Comparison of ENCODE assay signal across 10 cellular contexts in genomic region chr14:103880986-103881926, GRCh38. TPM values are rescaled to one million over a fixed set of nuclear protein-coding genes. Genes with fewer than 3 reads are reported as not detected.
A peak's percentile ranks its signal among the peaks of the same experiment; 100 is the strongest.
DNase-seq lines count a peak whose midpoint lies in the region; ATAC-seq, FAIRE-seq and TF ChIP-seq lines count a peak whose summit lies in the region.
"Had no signal": no experiment of that assay in that cellular context is flagged by ENCODE, and none has a peak within 500 bp of the region (broad histone marks: within the 10 kb centered on the region; RNA-seq: fewer than 3 reads in every experiment).

No MANE protein-coding gene starts in this region.

- no peaks in the 10 kb centered on the region for H3K79me1 ChIP-seq in H1 (ENCODE audit: low read depth, low read length)

- H2BK120ac ChIP-seq in H1 (replicated peaks; ENCODE audit: low read depth, low read length) = no peak overlapping the region

- DNase-seq in PC-3 = no peak
- no peak for DNase-seq in H1 (ENCODE audit: low read depth in 1 of 2, low spot score in 2 of 2)
- DNase-seq in mesenteric fat pad (ENCODE audit: low spot score) = peak; percentile 90
- peak; percentile 83 for DNase-seq in stomach
- no peak for DNase-seq in A673 (ENCODE audit: low spot score)
- DNase-seq in germinal center (ENCODE audit: low spot score) = no peak
- DNase-seq: NCI-H446 treated with DMSO at 0.1 percent for 48 hours; stimulated activated CD4-positive, alpha-beta T cell treated with anti-CD3 and anti-CD28 coated beads, Interleukin-2, amount 100 ng/mL, for 48 hours had no signal

- H3K27ac ChIP-seq in PC-3 (ENCODE audit: low read length) (no peak overlapping the region), H1 (ENCODE audit: low read depth, low read length) (no peak overlapping the region), stomach (peak overlapping the region; percentile 85 to 97 (median 91)), A673 (ENCODE audit: low read depth, low read length, poor library complexity, severe bottlenecking) (no peak overlapping the region)

- H3K23ac ChIP-seq in H1 (ENCODE audit: insufficient read length) = no peak overlapping the region

- H3K4me1 ChIP-seq in PC-3 (ENCODE audit: insufficient read depth, low read length) (peaks cover 17% of the 10 kb centered on the region), H1 (replicated peaks in 1 of 4; ENCODE audit: control insufficient read depth in 3 of 4, insufficient read depth in 4 of 4, low read length in 3 of 4) (peaks cover 11 to 23% (median 13%) of the 10 kb centered on the region in 4 experiments), stomach (peaks cover 40 to 57% (median 47%) of the 10 kb centered on the region in 4 donors), A673 (ENCODE audit: insufficient read depth, low read length, poor library complexity, severe bottlenecking) (peaks cover 9% of the 10 kb centered on the region)

- peak overlapping the region; percentile 86; the same call in 1 of the 2 replicates for H4K8ac ChIP-seq in H1 (ENCODE audit: extremely low read depth, insufficient read depth, low read length)

- H3K9me3 ChIP-seq in PC-3 (ENCODE audit: low read length) = no peaks in the 10 kb centered on the region
- H3K9me3 ChIP-seq in H1 (ENCODE audit: insufficient read depth in 2 of 2, low read depth in 1 of 2, low read length in 1 of 2) = no peaks in the 10 kb centered on the region
- no peaks in the 10 kb centered on the region for H3K9me3 ChIP-seq in stomach
- H3K9me3 ChIP-seq in A673 (ENCODE audit: low read depth, low read length, poor library complexity, severe bottlenecking) = no peaks in the 10 kb centered on the region

- H3K18ac ChIP-seq in H1 (ENCODE audit: extremely low read depth, low read length) = no peak overlapping the region

- H2BK5ac ChIP-seq in H1 (ENCODE audit: low read depth, low read length) = 0 out of 2 replicates have a peak overlapping the region, but pooled peaks have one; percentile 52

- H4K20me1 ChIP-seq in PC-3 (ENCODE audit: low read length) = no peaks in the 10 kb centered on the region
- H4K20me1 ChIP-seq in H1 (replicated peaks in 1 of 2; ENCODE audit: control insufficient read depth in 1 of 2, insufficient read depth in 2 of 2, low read length in 2 of 2) = no peaks in the 10 kb centered on the region

- BruUV-seq in PC-3 (replicated peaks; lab: Mats Ljungman, UMichigan) = no TSS peak
- no TSS peak for BruUV-seq in A673 (replicated peaks; lab: Mats Ljungman, UMichigan)

- H2AK5ac ChIP-seq in H1 (ENCODE audit: low read depth, low read length) = no peak overlapping the region

- H3K9ac ChIP-seq in PC-3 (ENCODE audit: low read length) (no peak overlapping the region), H1 (replicated peaks in 1 of 4; ENCODE audit: extremely low read depth in 1 of 4, low read depth in 3 of 4, low read length in 3 of 4) (no peak overlapping the region; a peak in 1 of 7 replicates)

- TF ChIP-seq EP300 in H1 (IDR thresholded peaks at IDR 0.05; ENCODE audit: borderline replicate concordance in 1 of 2, low read depth in 2 of 2, low read length in 2 of 2) = no peak
- no peak for TF ChIP-seq EP300 in stomach (IDR thresholded peaks at IDR 0.05)

- no peaks in the 10 kb centered on the region for H3K79me2 ChIP-seq in PC-3 (ENCODE audit: low read length)
- H3K79me2 ChIP-seq in H1 (ENCODE audit: control insufficient read depth in 1 of 2, insufficient read depth in 2 of 2, low read length in 2 of 2) = no peaks in the 10 kb centered on the region

- H3K27me3 ChIP-seq in PC-3 (ENCODE audit: low read length) (no peaks in the 10 kb centered on the region), H1 (replicated peaks in 1 of 4; ENCODE audit: control insufficient read depth in 3 of 4, extremely low read depth in 1 of 4, insufficient read depth in 3 of 4, low read length in 3 of 4) (no peaks in the 10 kb centered on the region), stomach (no peaks in the 10 kb centered on the region), A673 (replicated peaks; ENCODE audit: insufficient read depth, low read depth, low read length, poor library complexity) (no peaks in the 10 kb centered on the region)

- no peak overlapping the region for H3K4ac ChIP-seq in H1 (replicated peaks; ENCODE audit: insufficient read length, low read depth, low read length)

- TF ChIP-seq RAD21 in H1 (IDR thresholded peaks at IDR 0.05 in 1 of 2, conservative IDR thresholded peaks at IDR 0.05 in 1 of 2; ENCODE audit: low read depth in 2 of 2, low read length in 2 of 2) = no peak

- H2BK20ac ChIP-seq in H1 (ENCODE audit: low read length) = no peak overlapping the region

- CTCF ChIA-PET in PC-3 (lab: Charles Lee) (no interaction called here), H1 (lab: Charles Lee; ENCODE audit: partially characterized antibody) (interaction anchor here (0.6 to 3.3 kb wide), 16 partner anchors 10 to 196 kb away, joined by 3 to 16 read pairs (median 4); no protein-coding TSS in a partner anchor), A673 (lab: Charles Lee) (interaction anchor here (0.6 to 1.4 kb wide), 2 partner anchors 20 to 34 kb away, joined by 4 to 6 read pairs; no protein-coding TSS in a partner anchor)

- peak overlapping the region; percentile 63; the same call in 1 of the 2 replicates for H2BK12ac ChIP-seq in H1 (ENCODE audit: low read depth, low read length)

- ATAC-seq in PC-3 (no peak), GM18519 (IDR thresholded peaks at IDR 0.05; ENCODE audit: low FRiP score, unreplicated experiment) (no peak), HG03432 (IDR thresholded peaks at IDR 0.05; ENCODE audit: unreplicated experiment) (no peak)

- H3K9me2 ChIP-seq in PC-3 (replicated peaks; ENCODE audit: low read length) = no peaks in the 10 kb centered on the region

- no peak for TF ChIP-seq POLR2A in H1 (IDR thresholded peaks at IDR 0.05; ENCODE audit: control extremely low read depth in 1 of 2, low read depth in 2 of 2, low read length in 2 of 2)
- TF ChIP-seq POLR2A in stomach (IDR thresholded peaks at IDR 0.05) = no peak

- H3K4me2 ChIP-seq in PC-3 (ENCODE audit: low read length) (peak overlapping the region; percentile 92; the same call in 1 of the 2 replicates), H1 (ENCODE audit: insufficient read depth in 1 of 2, low read depth in 2 of 2, low read length in 2 of 2) (no peak overlapping the region)

- intact Hi-C loops in PC-3 (cut with micrococcal nuclease) (loop anchor here (1.0 kb wide), 1 partner anchor 35 kb away; no protein-coding TSS in a partner anchor), stomach (cut with DNase I; ENCODE audit: low total_unique reads) (no loop called here), A673 (cut with micrococcal nuclease; ENCODE audit: unreplicated experiment) (no loop called here)

- POLR2A ChIA-PET in PC-3 (lab: Charles Lee; ENCODE audit: unreplicated experiment) = interaction anchor here (0.6 kb wide), 2 partner anchors 21 to 124 kb away, joined by 3 to 15 read pairs; no protein-coding TSS in a partner anchor
- POLR2A ChIA-PET in H1 (lab: Charles Lee; ENCODE audit: partially characterized antibody) = interaction anchor here (1.1 to 2.1 kb wide), 3 partner anchors 9 to 41 kb away, joined by 3 to 5 read pairs (median 3); a partner anchor contains a TSS
- POLR2A ChIA-PET in A673 (lab: Charles Lee; ENCODE audit: low non-redundant PET) = no interaction called here

- FAIRE-seq in H1 (lab: Jason Lieb, UNC) = no peak

- no peak overlapping the region for H3K4me3 ChIP-seq in PC-3 (ENCODE audit: low read length)
- no peak overlapping the region for H3K4me3 ChIP-seq in H1 (ENCODE audit: extremely low read depth in 1 of 4, insufficient read depth in 2 of 4, low read depth in 3 of 4, low read length in 4 of 4)
- H3K4me3 ChIP-seq in stomach = peak overlapping the region in 2 of 4 donors; percentile 27 to 46
- no peak overlapping the region for H3K4me3 ChIP-seq in A673 (ENCODE audit: low read depth, low read length, poor library complexity, severe bottlenecking)

- no peak overlapping the region for H3K14ac ChIP-seq in H1 (ENCODE audit: insufficient read length)

- no peaks in the 10 kb centered on the region for H3F3A ChIP-seq in PC-3 (ENCODE audit: low read length, unreplicated experiment)

- peak overlapping the region; percentile 66 for H4K91ac ChIP-seq in H1 (replicated peaks; ENCODE audit: insufficient read length, low read length)

- no peaks in the 10 kb centered on the region for H3K23me2 ChIP-seq in H1 (ENCODE audit: low read depth, low read length)

- H3K56ac ChIP-seq in H1 (replicated peaks; ENCODE audit: insufficient read length, low read depth, low read length) = no peak overlapping the region

- H4K5ac ChIP-seq in H1 (ENCODE audit: insufficient read length, low read depth, low read length) = no peak overlapping the region

- H2BK15ac ChIP-seq in H1 (ENCODE audit: low read length) = peak overlapping the region; percentile 92; the same call in 1 of the 2 replicates

- 93% methylated on average over 25 of the region's 25 CpGs; no CpG with 5 or more reads in 1 of the 2 experiments for WGBS in H1 (ENCODE audit: extremely low coverage in 1 of 2, insufficient coverage in 1 of 2, insufficient read length in 1 of 2, insufficient replicate concordance in 2 of 2, low coverage in 1 of 2, low lambda C conversion rate in 2 of 2, missing lambda C conversion rate in 1 of 2), 2 experiments
- 29 to 49% (median 42%) methylated on average over 13 to 25 of the region's 25 CpGs for WGBS in stomach, 5 donors

- H2AFZ ChIP-seq in PC-3 (ENCODE audit: low read length) (0 out of 2 replicates have a peak overlapping the region, but pooled peaks have one; percentile 82), H1 (ENCODE audit: low read length) (no peak overlapping the region)

- no peak for TF ChIP-seq CTCF in PC-3 (conservative IDR thresholded peaks at IDR 0.05; ENCODE audit: low read depth, low read length)
- TF ChIP-seq CTCF in H1 (IDR thresholded peaks at IDR 0.05; ENCODE audit: control extremely low read depth in 1 of 3, insufficient read depth in 1 of 3, low read depth in 1 of 3, low read length in 3 of 3) = no peak
- no peak for TF ChIP-seq CTCF in stomach (IDR thresholded peaks at IDR 0.05)
- no peak for TF ChIP-seq CTCF in A673 (conservative IDR thresholded peaks at IDR 0.05; ENCODE audit: low read depth, low read length)

- H3K36me3 ChIP-seq in PC-3 (ENCODE audit: low read depth, low read length) = no peaks in the 10 kb centered on the region
- no peaks in the 10 kb centered on the region for H3K36me3 ChIP-seq in H1 (ENCODE audit: control insufficient read depth in 2 of 4, insufficient read depth in 4 of 4, low read length in 3 of 4)
- no peaks in the 10 kb centered on the region for H3K36me3 ChIP-seq in stomach
- H3K36me3 ChIP-seq in A673 (ENCODE audit: insufficient read depth, low read length, poor library complexity, severe bottlenecking) = no peaks in the 10 kb centered on the region

RNA-seq across cellular contexts. Expression of gene PPP1R13B, which starts 33.9 kb away (rescaled TPM):
- total RNA-seq in PC-3 (2014; rRNA removed) (13.0 and 16.4 TPM in 2 replicates), mesenteric fat pad (26.2 TPM), stomach (10 to 100 TPM; 16.7 to 84.0 (median 28.1) TPM), A673 (2021) (4.4 and 4.8 TPM in 2 replicates)
- total RNA-seq in H1 (2021; fragmentation: NEBNext Ultra II Directional; extraction: Animal tissue kit (Norgen Biotek cat#: 25700)) = 8.9 and 9.7 TPM in 2 replicates
- polyA plus RNA-seq in H1 (2011; rRNA removed) (2.6 and 4.5 TPM in 2 replicates), stomach (10 to 100 TPM; 10.8 to 15.5 (median 12.7) TPM)
- 2.7 TPM for polyA plus RNA-seq in H1 (2011; cell fraction: cytosol; rRNA removed)
- polyA plus RNA-seq in H1 (2011; cell fraction: nucleus; rRNA removed) = 9.9 TPM
- polyA plus RNA-seq in H1 (2012, experiment 1 of 2) = 5.3 to 8.0 TPM (median 5.5 TPM) in 4 replicates
- 2.4 TPM for polyA plus RNA-seq in H1 (2012, experiment 2 of 2)
- 4.8 TPM for polyA plus RNA-seq in H1 (2013, experiment 1 of 2)
- 5.1 TPM for polyA plus RNA-seq in H1 (2013, experiment 2 of 2)
- polyA minus RNA-seq in H1 (2011; rRNA and poly(A)+ RNA removed) = 5.4 and 9.3 TPM in 2 replicates
- 5.7 TPM for polyA minus RNA-seq in H1 (2011; cell fraction: cytosol; rRNA and poly(A)+ RNA removed)
- 7.7 TPM for polyA minus RNA-seq in H1 (2011; cell fraction: nucleus; rRNA and poly(A)+ RNA removed)

RNA-seq across cellular contexts. Expression of gene TDRD9, which starts 47.0 kb away (rescaled TPM):
- total RNA-seq in PC-3 (2014; rRNA removed) = 0.07 and 0.12 TPM in 2 replicates
- not detected in 2 replicates for total RNA-seq in H1 (2021; fragmentation: NEBNext Ultra II Directional; extraction: Animal tissue kit (Norgen Biotek cat#: 25700))
- polyA plus RNA-seq in H1 (2011; rRNA removed) = not detected in 2 replicates
- 0.03 TPM for polyA plus RNA-seq in H1 (2011; cell fraction: cytosol; rRNA removed)
- polyA plus RNA-seq in H1 (2011; cell fraction: nucleus; rRNA removed) = not detected
- polyA plus RNA-seq in H1 (2012, experiment 1 of 2) = not detected in 4 replicates
- polyA plus RNA-seq in H1 (2012, experiment 2 of 2) = not detected
- under 0.01 TPM for polyA plus RNA-seq in H1 (2013, experiment 1 of 2)
- 0.02 TPM for polyA plus RNA-seq in H1 (2013, experiment 2 of 2)
- 0.16 TPM in 1 of 2 replicates, not detected in the other for polyA minus RNA-seq in H1 (2011; rRNA and poly(A)+ RNA removed)
- polyA minus RNA-seq in H1 (2011; cell fraction: cytosol; rRNA and poly(A)+ RNA removed) = not detected
- polyA minus RNA-seq in H1 (2011; cell fraction: nucleus; rRNA and poly(A)+ RNA removed) = 0.20 TPM
- 5.4 TPM for total RNA-seq in mesenteric fat pad
- total RNA-seq in stomach = 1 to 10 TPM in 3 of 5 donors, not detected in 2; 1.3 to 8.8 (median 2.6) TPM
- polyA plus RNA-seq in stomach = 1 to 10 TPM in 2 of 3 donors, under 1 TPM in 1; 0.85 to 3.7 (median 2.2) TPM
- not detected in 2 replicates for total RNA-seq in A673 (2021)

Comparison
In these comparisons a context has a peak if more than half of its experiments do, and no peak if none do; other contexts are left out.
1. DNase-seq: peak in mesenteric fat pad (single experiment) and stomach (single experiment); none in PC-3 (single experiment), H1 (0 of 2), A673 (single experiment) and germinal center (single experiment).
2. H3K27ac ChIP-seq: peak in stomach (5 of 5); none in PC-3 (single experiment), H1 (single experiment) and A673 (single experiment).